In the genomic region with DNA sequence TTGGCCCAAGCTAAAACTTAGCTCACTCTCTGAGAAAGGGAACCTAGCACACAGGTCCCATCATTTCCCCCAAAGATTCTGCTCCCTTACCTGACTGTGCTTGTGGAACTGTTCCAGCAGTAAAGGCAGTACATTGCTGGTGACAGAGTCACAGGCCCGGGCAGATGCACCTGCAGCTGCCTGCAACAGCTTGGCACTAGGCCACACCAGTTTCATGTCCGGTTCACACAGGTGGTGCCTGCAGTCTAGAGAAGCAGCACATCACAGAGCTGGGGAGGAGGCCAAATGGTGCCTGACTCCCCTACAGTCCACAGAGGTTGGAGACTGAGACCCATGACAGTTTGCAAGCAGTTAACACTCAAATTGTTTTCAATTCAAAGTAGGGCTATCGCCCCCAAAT, we compare ENCODE assay signal across 19 cellular contexts. TPM values are rescaled to one million over a fixed set of nuclear protein-coding genes. Genes with fewer than 3 reads are reported as not detected.
DNase-seq lines count a peak whose midpoint lies in the region; ATAC-seq and TF ChIP-seq lines count a peak whose summit lies in the region.
"Had no signal": no experiment of that assay in that cellular context is flagged by ENCODE, and none has a peak within 500 bp of the region (broad histone marks: within the 10 kb centered on the region; RNA-seq: fewer than 3 reads in every experiment).

No MANE protein-coding gene starts in this region.

- H3K79me2 ChIP-seq in MM.1S (ENCODE audit: low read length) (0 out of 2 replicates have a peak, but pooled peaks cover 7% of the 10 kb centered on the region), mammary epithelial cell (ENCODE audit: insufficient read depth, low read length) (peaks cover 5% of the 10 kb centered on the region)

- TF ChIP-seq CTCF in MM.1S (IDR thresholded peaks at IDR 0.05; ENCODE audit: low read length) (no peak), mammary epithelial cell (conservative IDR thresholded peaks at IDR 0.05 in 1 of 2, IDR thresholded peaks at IDR 0.05 in 1 of 2; ENCODE audit: extremely low read depth in 1 of 2, insufficient read depth in 1 of 2, low read depth in 1 of 2, low read length in 2 of 2) (no peak), stomach (IDR thresholded peaks at IDR 0.05) (no peak)

- DNase-seq in NCI-H510A treated with DMSO at 0.1 percent for 48 hours (lab: John Stamatoyannopoulos, UW) (peak; percentile 23), NCI-H510A (lab: John Stamatoyannopoulos, UW) (no peak), MM.1S (peak; percentile 96), mammary epithelial cell (peak; percentile 63), stomach (peak; percentile 32), SW 1271 (lab: John Stamatoyannopoulos, UW) (no peak), T-cell (no peak)
- no peak for DNase-seq in activated CD4-positive, alpha-beta T cell treated with anti-CD3 and anti-CD28 coated beads for 36 hours
- DNase-seq: activated CD4-positive, alpha-beta memory T cell treated with anti-CD3 and anti-CD28 coated beads for 36 hours; aorta; DMS79 treated with DMSO at 0.1 percent for 48 hours; GOT3; midbrain; MV-4-11; right cardiac atrium had no signal

- TF ChIP-seq EP300 in stomach (IDR thresholded peaks at IDR 0.05): no peak

- H3K9me3 ChIP-seq in MM.1S (replicated peaks; ENCODE audit: insufficient read depth, low read length): no peaks in the 10 kb centered on the region
- no peaks in the 10 kb centered on the region for H3K9me3 ChIP-seq in mammary epithelial cell (replicated peaks; ENCODE audit: insufficient read depth, low read length)
- no peaks in the 10 kb centered on the region for H3K9me3 ChIP-seq in stomach
- H3K9me3 ChIP-seq: A549 had no signal

- H3K4me2 ChIP-seq in MM.1S (ENCODE audit: low read depth, low read length): no peak overlapping the region
- peak overlapping the region; percentile 0 for H3K4me2 ChIP-seq in mammary epithelial cell (ENCODE audit: insufficient read depth, low read depth, low read length)
- H3K4me2 ChIP-seq: A549, PC-9 had no signal

- H3K27me3 ChIP-seq in MM.1S (replicated peaks; ENCODE audit: insufficient read depth, low read length) (no peaks in the 10 kb centered on the region), mammary epithelial cell (ENCODE audit: insufficient read depth, low read length) (no peaks in the 10 kb centered on the region), stomach (no peaks in the 10 kb centered on the region)

- H2AFZ ChIP-seq in MM.1S (ENCODE audit: low read length) (no peak overlapping the region), mammary epithelial cell (ENCODE audit: low read depth, low read length) (no peak overlapping the region)
- H2AFZ ChIP-seq: PC-9 had no signal

- H3K4me1 ChIP-seq in MM.1S (ENCODE audit: low read length): peaks cover 38% of the 10 kb centered on the region
- H3K4me1 ChIP-seq in mammary epithelial cell (ENCODE audit: insufficient read depth, low read length): peaks cover 26% of the 10 kb centered on the region
- peaks cover 0 to 10% (median 6%) of the 10 kb centered on the region in 4 donors for H3K4me1 ChIP-seq in stomach

- in situ Hi-C loops in mammary epithelial cell (cut with MboI; ENCODE audit: low sequenced_read_pairs in 2 of 2): loop anchor here in 1 of 2 donors (10.0 kb wide), 1 partner anchor 87 kb away; no protein-coding TSS in a partner anchor

- H3K27me3 Mint-ChIP-seq in T-cell: no peaks in the 10 kb centered on the region
- no peaks in the 10 kb centered on the region for H3K27me3 Mint-ChIP-seq in activated CD4-positive, alpha-beta T cell treated with anti-CD3 and anti-CD28 coated beads for 36 hours
- H3K27me3 Mint-ChIP-seq: activated CD4-positive, alpha-beta memory T cell treated with anti-CD3 and anti-CD28 coated beads for 36 hours had no signal

- H3K4me3 ChIP-seq in MM.1S (ENCODE audit: low read length) (no peak overlapping the region), mammary epithelial cell (replicated peaks in 1 of 3; ENCODE audit: insufficient read depth in 1 of 3, low read depth in 2 of 3, low read length in 3 of 3) (no peak overlapping the region), stomach (no peak overlapping the region)
- H3K4me3 ChIP-seq: A549, PC-9 had no signal

- no peak for TF ChIP-seq POLR2A in stomach (IDR thresholded peaks at IDR 0.05)

- H3K27ac Mint-ChIP-seq in T-cell: peak overlapping the region in 1 of 2 donors; percentile 8
- no peak overlapping the region for H3K27ac Mint-ChIP-seq in activated CD4-positive, alpha-beta T cell treated with anti-CD3 and anti-CD28 coated beads for 36 hours
- H3K27ac Mint-ChIP-seq: activated CD4-positive, alpha-beta memory T cell treated with anti-CD3 and anti-CD28 coated beads for 36 hours; activated T-helper 1 cell treated with anti-CD3 and anti-CD28 coated beads, Interleukin-12 subunit alpha, Interleukin-12 subunit beta, Interleukin-2, Interleukin-4 antibody, amounts not matched to agents 30 ng/mL and 10 ng/mL and 1 ng/mL, durations not matched to agents 14 hours and 24 hours and 36 hours had no signal

- ATAC-seq in T-cell (replicated peaks in 1 of 4): no peak
- no peak for ATAC-seq in activated CD4-positive, alpha-beta T cell treated with anti-CD3 and anti-CD28 coated beads for 36 hours
- ATAC-seq: A549, right cardiac atrium had no signal

- H3K9me2 ChIP-seq in MM.1S (replicated peaks; ENCODE audit: insufficient read depth, low read length): no peaks in the 10 kb centered on the region

- no peaks in the 10 kb centered on the region for H3K9me3 Mint-ChIP-seq in T-cell
- H3K9me3 Mint-ChIP-seq in activated CD4-positive, alpha-beta T cell treated with anti-CD3 and anti-CD28 coated beads for 36 hours (ENCODE audit: low read depth): no peaks in the 10 kb centered on the region
- H3K9me3 Mint-ChIP-seq: activated CD4-positive, alpha-beta memory T cell treated with anti-CD3 and anti-CD28 coated beads for 36 hours; activated T-helper 1 cell treated with anti-CD3 and anti-CD28 coated beads, Interleukin-12 subunit alpha, Interleukin-12 subunit beta, Interleukin-2, Interleukin-4 antibody, amounts not matched to agents 30 ng/mL and 10 ng/mL and 1 ng/mL, durations not matched to agents 14 hours and 24 hours and 36 hours; CD14-positive monocyte had no signal

- H3K4me3 Mint-ChIP-seq in T-cell: no peak overlapping the region
- no peak overlapping the region for H3K4me3 Mint-ChIP-seq in activated CD4-positive, alpha-beta T cell treated with anti-CD3 and anti-CD28 coated beads for 36 hours
- H3K4me3 Mint-ChIP-seq: activated CD4-positive, alpha-beta memory T cell treated with anti-CD3 and anti-CD28 coated beads for 36 hours; activated T-helper 1 cell treated with anti-CD3 and anti-CD28 coated beads, Interleukin-12 subunit alpha, Interleukin-12 subunit beta, Interleukin-2, Interleukin-4 antibody, amounts not matched to agents 30 ng/mL and 10 ng/mL and 1 ng/mL, durations not matched to agents 14 hours and 24 hours and 36 hours; CD14-positive monocyte had no signal

- H3K36me3 Mint-ChIP-seq in T-cell: peaks cover 34% of the 10 kb centered on the region
- peaks cover 38% of the 10 kb centered on the region for H3K36me3 Mint-ChIP-seq in activated CD4-positive, alpha-beta T cell treated with anti-CD3 and anti-CD28 coated beads for 36 hours (ENCODE audit: low read depth)

- H3K27ac ChIP-seq in MM.1S (ENCODE audit: low read length) (peak overlapping the region; percentile 75; the same call in 1 of the 2 replicates), mammary epithelial cell (ENCODE audit: insufficient read depth, low read depth, low read length) (no peak overlapping the region), stomach (no peak overlapping the region)
- H3K27ac ChIP-seq: A549, PC-9 had no signal

- BruUV-seq in mammary epithelial cell (replicated peaks; lab: Mats Ljungman, UMichigan): no TSS peak

- H3K9ac ChIP-seq in MM.1S (ENCODE audit: low read length) (no peak overlapping the region), mammary epithelial cell (ENCODE audit: insufficient read depth, low read length) (no peak overlapping the region)

- POLR2A ChIA-PET in T-cell (lab: Charles Lee): no interaction called here
- POLR2A ChIA-PET in activated CD4-positive, alpha-beta T cell treated with anti-CD3 and anti-CD28 coated beads for 36 hours (lab: Charles Lee): no interaction called here

- H3K36me3 ChIP-seq in MM.1S (replicated peaks; ENCODE audit: insufficient read depth, low read length) (0 out of 2 replicates have a peak, but pooled peaks cover 13% of the 10 kb centered on the region), mammary epithelial cell (ENCODE audit: insufficient read depth, low read length) (peaks cover 31% of the 10 kb centered on the region), stomach (peaks cover 83 to 100% (median 99%) of the 10 kb centered on the region in 4 donors)

- no peaks in the 10 kb centered on the region for H3K4me1 Mint-ChIP-seq in T-cell
- no peaks in the 10 kb centered on the region for H3K4me1 Mint-ChIP-seq in activated CD4-positive, alpha-beta T cell treated with anti-CD3 and anti-CD28 coated beads for 36 hours
- H3K4me1 Mint-ChIP-seq: CD14-positive monocyte had no signal

- dilution Hi-C loops in mammary epithelial cell (cut with HindIII; ENCODE audit: low sequenced_read_pairs): no loop called here

- H3F3A ChIP-seq in MM.1S (ENCODE audit: insufficient read depth, low read length): peaks cover 41% of the 10 kb centered on the region

- 28% methylated on average over 3 of the region's 3 CpGs for WGBS in mammary epithelial cell (ENCODE audit: low coverage, missing lambda C conversion rate)
- WGBS in stomach, 5 donors: 62 to 72% (median 67%) methylated on average over 3 of the region's 3 CpGs

- intact Hi-C loops in mammary epithelial cell (cut with micrococcal nuclease): loop anchor here (5.0 kb wide), 1 partner anchor 219 kb away; the partner anchor contains the start of gene AVPI1
- intact Hi-C loops in stomach (cut with DNase I; ENCODE audit: low total_unique reads): loop anchor here (10.0 kb wide), 1 partner anchor 87 kb away; no protein-coding TSS in a partner anchor
- intact Hi-C loops in activated CD4-positive, alpha-beta T cell treated with anti-CD3 and anti-CD28 coated beads for 36 hours (cut with DNase I, micrococcal nuclease): no loop called here

- CTCF ChIA-PET in mammary epithelial cell (lab: Charles Lee; ENCODE audit: low non-redundant PET) (no interaction called here), T-cell (lab: Charles Lee) (no interaction called here)
- CTCF ChIA-PET in activated CD4-positive, alpha-beta T cell treated with anti-CD3 and anti-CD28 coated beads for 36 hours (lab: Charles Lee): interaction anchor here (0.7 to 1.9 kb wide), 7 partner anchors 11 to 252 kb away, joined by 3 to 9 read pairs (median 3); no protein-coding TSS in a partner anchor

- H4K20me1 ChIP-seq in MM.1S (ENCODE audit: insufficient read depth, low read length) (no peaks in the 10 kb centered on the region; the same call in 1 of the 2 replicates), mammary epithelial cell (ENCODE audit: insufficient read depth, low read length) (no peaks in the 10 kb centered on the region)

RNA-seq across cellular contexts. Expression of gene ZDHHC16, which starts 22.2 kb away (rescaled TPM):
- total RNA-seq in mammary epithelial cell (10 to 100 TPM; 46.3 to 61.3 TPM), stomach (10 to 100 TPM in 4 of 5 donors, 1 to 10 TPM in 1; 5.4 to 98.6 (median 35.9) TPM), T-cell (10 to 100 TPM; 16.1 to 38.8 (median 36.2) TPM)
- polyA plus RNA-seq in mammary epithelial cell (85.7 TPM), stomach (10 to 100 TPM; 29.7 to 36.4 (median 30.7) TPM)
- 161 TPM for polyA minus RNA-seq in mammary epithelial cell
- 10 to 100 TPM; 34.6 to 42.8 TPM for total RNA-seq in activated CD4-positive, alpha-beta T cell treated with anti-CD3 and anti-CD28 coated beads for 36 hours

RNA-seq across cellular contexts. Expression of gene EXOSC1, which starts 22.4 kb away (rescaled TPM):
- total RNA-seq in mammary epithelial cell: 10 to 100 TPM; 35.8 to 37.0 TPM
- 43.2 TPM for polyA plus RNA-seq in mammary epithelial cell
- 28.6 TPM for polyA minus RNA-seq in mammary epithelial cell
- 10 to 100 TPM; 11.6 to 30.6 (median 14.5) TPM for total RNA-seq in stomach
- polyA plus RNA-seq in stomach: 10 to 100 TPM; 50.9 to 71.0 (median 52.7) TPM
- 10 to 100 TPM; 32.2 to 51.0 (median 46.8) TPM for total RNA-seq in T-cell
- total RNA-seq in activated CD4-positive, alpha-beta T cell treated with anti-CD3 and anti-CD28 coated beads for 36 hours: 10 to 100 TPM; 52.3 to 54.2 TPM

RNA-seq across cellular contexts. Expression of gene MMS19, which starts 30.1 kb away (rescaled TPM):
- total RNA-seq in mammary epithelial cell (10 to 100 TPM; 69.7 to 74.2 TPM), stomach (100 to 1,000 TPM in 1 of 5 donors, 10 to 100 TPM in 4; 55.1 to 146 (median 59.7) TPM), T-cell (100 to 1,000 TPM in 2 of 5 donors, 10 to 100 TPM in 3; 73.8 to 106 (median 93.7) TPM)
- polyA plus RNA-seq in mammary epithelial cell (86.2 TPM), stomach (10 to 100 TPM; 30.9 to 59.6 (median 30.9) TPM)
- polyA minus RNA-seq in mammary epithelial cell: 104 TPM
- total RNA-seq in activated CD4-positive, alpha-beta T cell treated with anti-CD3 and anti-CD28 coated beads for 36 hours: 100 to 1,000 TPM in 1 of 2 experiments, 10 to 100 TPM in 1; 91.3 to 107 TPM

RNA-seq across cellular contexts. Expression of gene UBTD1, which starts 30.6 kb away (rescaled TPM):
- total RNA-seq in mammary epithelial cell: 10 to 100 TPM; 21.4 to 30.0 TPM
- polyA plus RNA-seq in mammary epithelial cell: 27.4 TPM
- polyA minus RNA-seq in mammary epithelial cell: 12.2 TPM
- 10 to 100 TPM in 1 of 5 donors, 1 to 10 TPM in 4; 1.3 to 22.9 (median 3.1) TPM for total RNA-seq in stomach
- polyA plus RNA-seq in stomach: 10 to 100 TPM in 2 of 3 donors, 1 to 10 TPM in 1; 9.3 to 14.8 (median 10.5) TPM
- 1 to 10 TPM; 1.0 to 2.4 (median 1.9) TPM for total RNA-seq in T-cell
- total RNA-seq in activated CD4-positive, alpha-beta T cell treated with anti-CD3 and anti-CD28 coated beads for 36 hours: 1 to 10 TPM; 1.4 to 1.5 TPM

RNA-seq across cellular contexts. Expression of gene PGAM1, which starts 42.2 kb away (rescaled TPM):
- total RNA-seq in mammary epithelial cell (100 to 1,000 TPM; 380 to 517 TPM), stomach (100 to 1,000 TPM in 1 of 5 donors, 10 to 100 TPM in 4; 29.2 to 122 (median 95.6) TPM), T-cell (100 to 1,000 TPM in 1 of 5 donors, 10 to 100 TPM in 4; 66.3 to 108 (median 94.8) TPM)
- polyA plus RNA-seq in mammary epithelial cell (977 TPM), stomach (100 to 1,000 TPM; 116 to 180 (median 137) TPM)
- 666 TPM for polyA minus RNA-seq in mammary epithelial cell
- total RNA-seq in activated CD4-positive, alpha-beta T cell treated with anti-CD3 and anti-CD28 coated beads for 36 hours: 1,000 to 10,000 TPM; 1,151 to 1,499 TPM

Comparison
In these comparisons a context has a peak if more than half of its experiments do, and no peak if none do; other contexts are left out.
1. DNase-seq: peak in NCI-H510A treated with DMSO at 0.1 percent for 48 hours (single experiment), MM.1S (single experiment), mammary epithelial cell (single experiment) and stomach (single experiment); none in NCI-H510A (single experiment), SW 1271 (0 of 2), T-cell (0 of 34) and activated CD4-positive, alpha-beta T cell treated with anti-CD3 and anti-CD28 coated beads for 36 hours (single experiment).
2. intact Hi-C loops: an anchor here in mammary epithelial cell (5.0 kb wide) and stomach (10.0 kb wide); none called in activated CD4-positive, alpha-beta T cell treated with anti-CD3 and anti-CD28 coated beads for 36 hours.